ENCODE assay signal across 33 cellular contexts in the genomic region with DNA sequence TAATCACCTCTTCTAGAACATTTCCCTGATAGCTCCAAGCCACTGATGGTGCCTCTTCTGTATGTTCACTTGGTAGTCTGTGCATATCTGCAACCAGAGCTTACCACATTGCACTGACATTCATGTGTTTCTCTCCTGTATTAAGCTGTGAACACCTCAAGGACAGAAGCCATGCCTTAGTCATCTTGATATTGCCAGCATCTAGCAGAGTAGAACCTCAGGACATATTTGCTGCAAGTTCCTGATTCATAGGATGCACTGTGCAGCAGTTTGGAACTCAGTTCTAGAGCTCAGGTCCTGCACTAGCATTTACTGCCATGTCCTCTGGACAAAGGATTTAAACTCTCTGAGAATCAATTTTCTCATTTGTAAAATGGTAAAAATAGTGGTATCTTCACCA.
"Had no signal": no experiment of that assay in that cellular context is flagged by ENCODE, and none has a peak within 500 bp of the region (broad histone marks: within the 10 kb centered on the region; RNA-seq: fewer than 3 reads in every experiment).

No MANE protein-coding gene starts in this region.

- DNase-seq: Karpas-422, Kasumi-1, KG1, MG63, MM.1S, MV-4-11, NCI-H1048, NCI-H1092, NCI-H1092 treated with DMSO at 0.1 percent for 48 hours, NCI-H1105, NCI-H1105 treated with DMSO at 0.1 percent for 48 hours, NCI-H1417, NCI-H1417 treated with DMSO at 0.1 percent for 48 hours, NCI-H1436, NCI-H1436 treated with DMSO at 0.1 percent for 48 hours, NCI-H146, NCI-H1694, NCI-H1694 treated with DMSO at 0.1 percent for 48 hours, NCI-H187, NCI-H187 treated with DMSO at 0.1 percent for 48 hours, NCI-H1930, NCI-H2029, NCI-H2029 treated with DMSO at 0.1 percent for 48 hours, NCI-H2081, NCI-H2081 treated with DMSO at 0.1 percent for 48 hours, NCI-H2107, NCI-H2171, NCI-H2171 treated with DMSO at 0.1 percent for 48 hours, NCI-H2227 treated with DMSO at 0.1 percent for 48 hours, NCI-H226, NCI-H345, NCI-H446, NCI-H446 treated with DMSO at 0.1 percent for 48 hours had no signal
